Comparison of ENCODE assay signal across 10 cellular contexts in genomic region chr6:34953084-34954025, GRCh38.
DNase-seq lines count a peak whose midpoint lies in the region; ATAC-seq, FAIRE-seq and TF ChIP-seq lines count a peak whose summit lies in the region.
"Had no signal": no experiment of that assay in that cellular context is flagged by ENCODE, and none has a peak within 500 bp of the region (broad histone marks: within the 10 kb centered on the region; RNA-seq: fewer than 3 reads in every experiment).

No MANE protein-coding gene starts in this region.

- H3K4me1 ChIP-seq in A549, result peaks cover 29% of the 10 kb centered on the region

- peak overlapping the region; percentile 72 to 79 for H3K27ac ChIP-seq in A549
- H3K27ac ChIP-seq: ovary had no signal

- DNase-seq in A549 (ENCODE audit: low read depth in 1 of 2, low spot score in 1 of 2), result peak; percentile 53 to 79
- peak; percentile 61 for DNase-seq in HT1080 (ENCODE audit: low read depth)
- peak; percentile 28 for DNase-seq in hepatic stellate cell (ENCODE audit: low spot score)
- no peak for DNase-seq in G401 (ENCODE audit: low spot score)
- DNase-seq in T-helper 9 cell, result no peak
- DNase-seq: ovary, stomach had no signal

- ATAC-seq in A549 (peak; percentile 97 to 99), SK-N-SH treated with all-trans-retinoic acid at 6 μM for 48 hours (peak; percentile 61), GM19023 (IDR thresholded peaks at IDR 0.05; ENCODE audit: unreplicated experiment) (no peak), GM21786 (IDR thresholded peaks at IDR 0.05; ENCODE audit: unreplicated experiment) (no peak)

- H3K9me3 ChIP-seq in A549, result no peaks in the 10 kb centered on the region
- H3K9me3 ChIP-seq: ovary, stomach had no signal

- CTCF ChIA-PET in A549 (lab: Yijun Ruan, JAX), result interaction anchor here (0.9 kb wide), 1 partner anchor 16 kb away, joined by 4 read pairs; no protein-coding TSS in a partner anchor

- no peak overlapping the region for H3K4me3 ChIP-seq in A549
- H3K4me3 ChIP-seq: ovary, stomach had no signal

- FAIRE-seq in A549 (lab: Jason Lieb, UNC), result no peak

- TF ChIP-seq EP300 in A549 (IDR thresholded peaks at IDR 0.05), result no peak

- in situ Hi-C loops in G401 (cut with HindIII; ENCODE audit: low sequenced_read_pairs), result no loop called here

- TF ChIP-seq CTCF in A549 (IDR thresholded peaks at IDR 0.05), result no peak

- no peak for TF ChIP-seq RAD21 in A549 (conservative IDR thresholded peaks at IDR 0.05 in 1 of 2, IDR thresholded peaks at IDR 0.05 in 1 of 2)

- TF ChIP-seq POLR2A in A549 (IDR thresholded peaks at IDR 0.05; ENCODE audit: low read length), result no peak

- peak overlapping the region; percentile 75 for H3K4me2 ChIP-seq in A549

- WGBS in A549 (ENCODE audit: missing lambda C conversion rate), result 8% methylated on average over 2 of the region's 2 CpGs

- POLR2A ChIA-PET in A549 (lab: Yijun Ruan, JAX), result no interaction called here

TF ChIP-seq in A549, 52 proteins besides CTCF, POLR2A, EP300 and RAD21:
- no peak for TF ChIP-seq PHF8 (IDR thresholded peaks at IDR 0.05; ENCODE audit: borderline replicate concordance, low read depth)
- TF ChIP-seq CBX2 (IDR thresholded peaks at IDR 0.05; ENCODE audit: borderline replicate concordance, low read depth), result no peak
- no peak for TF ChIP-seq HOXA7 (CRISPR knock-in tag; IDR thresholded peaks at IDR 0.05)
- peak; percentile 41 to 68; a peak in 2 of 4 replicates for TF ChIP-seq CEBPB (IDR thresholded peaks at IDR 0.05)
- no peak for TF ChIP-seq HOXB13 (CRISPR knock-in tag; IDR thresholded peaks at IDR 0.05; ENCODE audit: low read depth)
- TF ChIP-seq FOXS1 (CRISPR knock-in tag; IDR thresholded peaks at IDR 0.05), result no peak
- TF ChIP-seq POLR2AphosphoS2 (conservative IDR thresholded peaks at IDR 0.05; ENCODE audit: low read length), result no peak
- TF ChIP-seq MAX (IDR thresholded peaks at IDR 0.05), result peak; percentile 28; the same call in 1 of the 2 replicates
- no peak for TF ChIP-seq MAFK (IDR thresholded peaks at IDR 0.05; ENCODE audit: partially characterized antibody)
- TF ChIP-seq KDM5A (IDR thresholded peaks at IDR 0.05), result no peak
- TF ChIP-seq FOSL2 (IDR thresholded peaks at IDR 0.05), result 0 out of 2 replicates have a peak, but pooled peaks have one; percentile 47
- TF ChIP-seq FOSL2 (CRISPR knock-in tag; IDR thresholded peaks at IDR 0.05), result peak; percentile 93
TF ChIP-seq in A549: peak in this region for 3.

TF ChIP-seq in SK-N-SH treated with all-trans-retinoic acid at 6 μM for 48 hours, 23 proteins besides CTCF, POLR2A, EP300 and RAD21:
- TF ChIP-seq ZFP3 (CRISPR knock-in tag; IDR thresholded peaks at IDR 0.05), result no peak

Comparison
In these comparisons a context has a peak if more than half of its experiments do, and no peak if none do; other contexts are left out.
1. ATAC-seq: peak in A549 (2 of 2) and SK-N-SH treated with all-trans-retinoic acid at 6 μM for 48 hours (single experiment); none in GM19023 (single experiment) and GM21786 (single experiment).
2. DNase-seq: peak in A549 (2 of 2), HT1080 (single experiment) and hepatic stellate cell (single experiment); none in G401 (single experiment) and T-helper 9 cell (single experiment).